6 cellular contexts compared by ENCODE assay signal in genomic region chr5:95032801-95033200, GRCh38.
"Had no signal": no experiment of that assay in that cellular context is flagged by ENCODE, and none has a peak within 500 bp of the region (broad histone marks: within the 10 kb centered on the region; RNA-seq: fewer than 3 reads in every experiment).

No MANE protein-coding gene starts in this region.

- DNase-seq: H9, HCEC 1CT, IMR-90, KG1 had no signal

- ATAC-seq: GM23338, K562 had no signal
